Comparison of ENCODE assay signal across 8 cellular contexts in genomic region chr17:6473128-6473767, GRCh38. TPM values are rescaled to one million over a fixed set of nuclear protein-coding genes. Genes with fewer than 3 reads are reported as not detected.
DNase-seq lines count a peak whose midpoint lies in the region; ATAC-seq and TF ChIP-seq lines count a peak whose summit lies in the region.

No MANE protein-coding gene starts in this region.

- no peaks in the 10 kb centered on the region for H3K36me3 Mint-ChIP-seq in CD4-positive, CD25-positive, alpha-beta regulatory T cell

- H3K4me3 Mint-ChIP-seq in CD4-positive, CD25-positive, alpha-beta regulatory T cell = no peak overlapping the region

- peak; percentile 39 to 55 (median 53) for DNase-seq in CD4-positive, CD25-positive, alpha-beta regulatory T cell
- peak; percentile 4 to 36 for DNase-seq in HL-60 (ENCODE audit: low read depth in 1 of 2, low spot score in 1 of 2)
- peak; percentile 65 for DNase-seq in RPMI8226
- peak; percentile 45 for DNase-seq in activated effector memory CD4-positive, alpha-beta T cell treated with Interleukin-2 at 50 U/mL for 16 hours
- DNase-seq in foreskin melanocyte = peak; percentile 44
- DNase-seq in omental fat pad (ENCODE audit: low spot score) = peak; percentile 49
- DNase-seq in thyroid gland = peak; percentile 80 to 82

- H3K27me3 ChIP-seq in CD4-positive, CD25-positive, alpha-beta regulatory T cell (ENCODE audit: control insufficient read depth, insufficient read depth, low read length) = no peaks in the 10 kb centered on the region
- H3K27me3 ChIP-seq in HL-60 (ENCODE audit: insufficient read depth, poor library complexity, severe bottlenecking) = no peaks in the 10 kb centered on the region
- no peaks in the 10 kb centered on the region for H3K27me3 ChIP-seq in thyroid gland

- H3K27ac ChIP-seq in CD4-positive, CD25-positive, alpha-beta regulatory T cell (ENCODE audit: insufficient read depth, low read length, poor library complexity, severe bottlenecking) = no peak overlapping the region
- H3K27ac ChIP-seq in HL-60 (replicated peaks) = no peak overlapping the region
- no peak overlapping the region for H3K27ac ChIP-seq in thyroid gland

- peaks cover 0 to 5% (median under 1%) of the 10 kb centered on the region in 4 donors for H3K4me1 Mint-ChIP-seq in CD4-positive, CD25-positive, alpha-beta regulatory T cell

- no peak for TF ChIP-seq POLR2A in thyroid gland (IDR thresholded peaks at IDR 0.05)

- no peaks in the 10 kb centered on the region for H3K4me1 ChIP-seq in CD4-positive, CD25-positive, alpha-beta regulatory T cell (ENCODE audit: control insufficient read depth, insufficient read depth, low read length, poor library complexity, severe bottlenecking)
- H3K4me1 ChIP-seq in thyroid gland = no peaks in the 10 kb centered on the region

- H3K9me3 ChIP-seq in CD4-positive, CD25-positive, alpha-beta regulatory T cell (ENCODE audit: control insufficient read depth in 2 of 2, low read length in 2 of 2) = no peaks in the 10 kb centered on the region
- no peaks in the 10 kb centered on the region for H3K9me3 ChIP-seq in thyroid gland

- H3K36me3 ChIP-seq in CD4-positive, CD25-positive, alpha-beta regulatory T cell (ENCODE audit: control insufficient read depth, insufficient read depth, low read length) = no peaks in the 10 kb centered on the region
- H3K36me3 ChIP-seq in thyroid gland = no peaks in the 10 kb centered on the region

- H3K27ac Mint-ChIP-seq in CD4-positive, CD25-positive, alpha-beta regulatory T cell = peak overlapping the region in 1 of 3 donors; percentile 48

- intact Hi-C loops in thyroid gland (cut with DNase I) = loop anchor here (5.0 kb wide), 2 partner anchors 84 to 104 kb away; partner anchors contain the start of gene PITPNM3

- no peaks in the 10 kb centered on the region for H3K9me3 Mint-ChIP-seq in CD4-positive, CD25-positive, alpha-beta regulatory T cell

- 47% methylated on average over 14 of the region's 14 CpGs for WGBS in thyroid gland, 2 donors

- peak in 1 of 2 donors; percentile 63 for ATAC-seq in CD4-positive, CD25-positive, alpha-beta regulatory T cell (ENCODE audit: low read depth in 2 of 2)
- peak; percentile 76 for ATAC-seq in omental fat pad (ENCODE audit: low FRiP score)
- no peak for ATAC-seq in HG02623 (IDR thresholded peaks at IDR 0.05; ENCODE audit: unreplicated experiment)

- peaks cover 4% of the 10 kb centered on the region for H3K27me3 Mint-ChIP-seq in CD4-positive, CD25-positive, alpha-beta regulatory T cell

- TF ChIP-seq CTCF in HL-60 (IDR thresholded peaks at IDR 0.05; ENCODE audit: insufficient read depth, low read length) (peak; percentile 69), omental fat pad (IDR thresholded peaks at IDR 0.05) (peak in 1 of 3 donors; percentile 79), thyroid gland (IDR thresholded peaks at IDR 0.05) (peak; percentile 81 to 96 (median 90))

- no peak overlapping the region for H3K4me3 ChIP-seq in CD4-positive, CD25-positive, alpha-beta regulatory T cell (ENCODE audit: low read depth, low read length)
- H3K4me3 ChIP-seq in HL-60 (replicated peaks; ENCODE audit: insufficient read depth, low read length) = no peak overlapping the region
- H3K4me3 ChIP-seq in thyroid gland (replicated peaks in 1 of 3) = no peak overlapping the region

RNA-seq across cellular contexts. Expression of gene PIMREG, which starts 29.0 kb away (rescaled TPM):
- total RNA-seq in CD4-positive, CD25-positive, alpha-beta regulatory T cell = not detected
- under 1 TPM; 0.20 to 0.41 (median 0.34) TPM for polyA plus RNA-seq in CD4-positive, CD25-positive, alpha-beta regulatory T cell
- 1 to 10 TPM in 1 of 4 donors, under 1 TPM in 1, not detected in 2; 0.47 to 1.2 TPM for total RNA-seq in omental fat pad
- not detected for total RNA-seq in thyroid gland

RNA-seq across cellular contexts. Expression of gene AIPL1, which starts 38.3 kb away (rescaled TPM):
- total RNA-seq in CD4-positive, CD25-positive, alpha-beta regulatory T cell = not detected
- polyA plus RNA-seq in CD4-positive, CD25-positive, alpha-beta regulatory T cell = not detected
- total RNA-seq in omental fat pad (not detected), thyroid gland (not detected)

Comparison
In these comparisons a context has a peak if more than half of its experiments do, and no peak if none do; other contexts are left out.
1. DNase-seq: peak in every context shown above with its lines; median percentile 81 in thyroid gland; 65 in RPMI8226; 53 in CD4-positive, CD25-positive, alpha-beta regulatory T cell; 49 in omental fat pad; 45 in activated effector memory CD4-positive, alpha-beta T cell treated with Interleukin-2 at 50 U/mL for 16 hours; 44 in foreskin melanocyte; 20 in HL-60.